ENCODE assay signal across 1 cellular context in genomic region chr17:4712526-4712925, GRCh38.
TF ChIP-seq lines count a peak whose summit lies in the region.

No MANE protein-coding gene starts in this region.

TF ChIP-seq in liver, 16 proteins besides CTCF, POLR2A, EP300 and RAD21:
- no peak for TF ChIP-seq GABPA (IDR thresholded peaks at IDR 0.05 in 1 of 2, conservative IDR thresholded peaks at IDR 0.05 in 1 of 2)
- TF ChIP-seq MAX (IDR thresholded peaks at IDR 0.05): no peak
- TF ChIP-seq RXRA (IDR thresholded peaks at IDR 0.05): peak; percentile 66 to 74
- no peak for TF ChIP-seq YY1 (IDR thresholded peaks at IDR 0.05)
- peak; percentile 28 for TF ChIP-seq HNF4G (IDR thresholded peaks at IDR 0.05)
- TF ChIP-seq ATF3 (IDR thresholded peaks at IDR 0.05): no peak
- no peak for TF ChIP-seq EGR1 (IDR thresholded peaks at IDR 0.05; ENCODE audit: low read depth in 2 of 2)
- peak; percentile 97 for TF ChIP-seq REST (IDR thresholded peaks at IDR 0.05)
- no peak for TF ChIP-seq FOXA1 (IDR thresholded peaks at IDR 0.05)
- TF ChIP-seq SP1 (IDR thresholded peaks at IDR 0.05): peak; percentile 70
- no peak for TF ChIP-seq ZBTB33 (IDR thresholded peaks at IDR 0.05)
- TF ChIP-seq FOXA2 (IDR thresholded peaks at IDR 0.05): peak; percentile 28
- no peak for TF ChIP-seq JUND (IDR thresholded peaks at IDR 0.05)
- TF ChIP-seq HNF4A (conservative IDR thresholded peaks at IDR 0.05): peak; percentile 58 to 73
